Comparison of ENCODE assay signal across 8 cellular contexts in genomic region chrX:131728295-131729145, GRCh38.
DNase-seq lines count a peak whose midpoint lies in the region; ATAC-seq and TF ChIP-seq lines count a peak whose summit lies in the region.

No MANE protein-coding gene starts in this region.

- DNase-seq in SK-N-MC (ENCODE audit: low read depth, low spot score): no peak
- DNase-seq in kidney tubule cell (ENCODE audit: low spot score): peak; percentile 83
- no peak for DNase-seq in NCI-H345 (lab: John Stamatoyannopoulos, UW)
- DNase-seq in effector CD8-positive, alpha-beta T cell (lab: John Stamatoyannopoulos, UW): no peak
- no peak for DNase-seq in iPS-NIHi11 (ENCODE audit: low spot score)

- peak overlapping the region; percentile 73 for H3K4me3 ChIP-seq in SK-N-MC

- no peaks in the 10 kb centered on the region for H3K9me3 ChIP-seq in SK-N-MC (ENCODE audit: low read depth, low read length)

- H3K9ac ChIP-seq in SK-N-MC (ENCODE audit: insufficient read length): peak overlapping the region; percentile 68

- peak; percentile 8; the same call in 1 of the 2 replicates for TF ChIP-seq CTCF in C4-2B (conservative IDR thresholded peaks at IDR 0.05)

- H3K27ac ChIP-seq in C4-2B (peak overlapping the region; percentile 27; the same call in 1 of the 2 replicates), SK-N-MC (0 out of 2 replicates have a peak overlapping the region, but pooled peaks have one; percentile 32)

- H3K36me3 ChIP-seq in SK-N-MC (ENCODE audit: insufficient read depth, low read length): no peaks in the 10 kb centered on the region

- ATAC-seq in GM21723 (IDR thresholded peaks at IDR 0.05; ENCODE audit: unreplicated experiment): peak; percentile 72
- ATAC-seq in HG03196 (IDR thresholded peaks at IDR 0.05; ENCODE audit: unreplicated experiment): no peak
